15 cellular contexts compared by ENCODE assay signal in genomic region chr7:23332193-23332592, GRCh38.
"Had no signal": no experiment of that assay in that cellular context is flagged by ENCODE, and none has a peak within 500 bp of the region (broad histone marks: within the 10 kb centered on the region; RNA-seq: fewer than 3 reads in every experiment).

No MANE protein-coding gene starts in this region.

- H3K27me3 ChIP-seq: ascending aorta, cardiac muscle cell, colonic mucosa, gastroesophageal sphincter, tibial artery, uterus had no signal

- FAIRE-seq: kidney had no signal

- H3K9me3 ChIP-seq: ascending aorta, colonic mucosa, gastroesophageal sphincter, tibial artery, uterus had no signal

- ATAC-seq: gastroesophageal sphincter; stimulated activated effector memory CD8-positive, alpha-beta T cell treated with anti-CD3 and anti-CD28 coated beads, Interleukin-12 subunit alpha, Interleukin-12 subunit beta, amount 100 ng/mL, for 72 hours had no signal

- H3K36me3 ChIP-seq: ascending aorta, colonic mucosa, gastroesophageal sphincter, tibial artery, uterus had no signal

- H3K27ac ChIP-seq: ascending aorta, cardiac muscle cell, colonic mucosa, gastroesophageal sphincter, tibial artery had no signal

- H3K4me3 ChIP-seq: ascending aorta, cardiac muscle cell, colonic mucosa, gastroesophageal sphincter, tibial artery, uterus had no signal

- H3K4me1 ChIP-seq: ascending aorta, colonic mucosa, uterus had no signal

- DNase-seq: activated CD4-positive, alpha-beta memory T cell treated with anti-CD3 and anti-CD28 coated beads, Interleukin-2, amount 10 ng/mL, durations not matched to agents 7 days and 5 days; activated CD8-positive, alpha-beta memory T cell treated with anti-CD3 and anti-CD28 coated beads, Interleukin-2, amount 50 U/mL, for 4 hours; activated naive CD4-positive, alpha-beta T cell; colonic mucosa; effector CD4-positive, alpha-beta T cell; kidney; left ventricle myocardium superior; midbrain; right cardiac atrium; tibial artery; uterus had no signal
